8 cellular contexts compared by ENCODE assay signal in genomic region chr15:89177633-89178306, GRCh38. TPM values are rescaled to one million over a fixed set of nuclear protein-coding genes. Genes with fewer than 3 reads are reported as not detected.
DNase-seq lines count a peak whose midpoint lies in the region; ATAC-seq and TF ChIP-seq lines count a peak whose summit lies in the region.

No MANE protein-coding gene starts in this region.

- POLR2A ChIA-PET in CD4-positive, alpha-beta memory T cell (lab: Charles Lee; ENCODE audit: partially characterized antibody): no interaction called here

- H3K27me3 Mint-ChIP-seq in CD4-positive, alpha-beta memory T cell: no peaks in the 10 kb centered on the region
- no peaks in the 10 kb centered on the region for H3K27me3 Mint-ChIP-seq in activated T-helper 1 cell treated with anti-CD3 and anti-CD28 coated beads, Interleukin-12 subunit alpha, Interleukin-12 subunit beta, Interleukin-2, Interleukin-4 antibody, amounts not matched to agents 30 ng/mL and 10 ng/mL and 1 ng/mL, durations not matched to agents 14 hours and 24 hours and 36 hours (ENCODE audit: insufficient read depth)

- no peaks in the 10 kb centered on the region for H3K27me3 ChIP-seq in CD4-positive, alpha-beta memory T cell (ENCODE audit: insufficient read depth, low read length)
- H3K27me3 ChIP-seq in neutrophil: no peaks in the 10 kb centered on the region

- no peaks in the 10 kb centered on the region for H3K4me1 ChIP-seq in CD4-positive, alpha-beta memory T cell (ENCODE audit: insufficient read depth, low read length)
- peaks cover 4 to 12% of the 10 kb centered on the region in 2 experiments for H3K4me1 ChIP-seq in neutrophil (ENCODE audit: control insufficient read depth in 1 of 2, insufficient read depth in 1 of 2, low read depth in 1 of 2, low read length in 1 of 2)

- intact Hi-C loops in CD4-positive, alpha-beta memory T cell (cut with micrococcal nuclease): loop anchor here (1.0 kb wide), 2 partner anchors 120 to 283 kb away; no protein-coding TSS in a partner anchor
- intact Hi-C loops in activated T-helper 1 cell treated with anti-CD3 and anti-CD28 coated beads, Interleukin-12 subunit alpha, Interleukin-12 subunit beta, Interleukin-2, Interleukin-4 antibody, amounts not matched to agents 30 ng/mL and 10 ng/mL and 1 ng/mL, durations not matched to agents 14 hours and 24 hours and 36 hours (cut with micrococcal nuclease): loop anchor here (1.0 to 2.0 kb wide), 5 partner anchors 48 to 283 kb away; partner anchors contain the start of genes ABHD2 and HAPLN3

- no peak overlapping the region for H3K27ac ChIP-seq in CD4-positive, alpha-beta memory T cell (ENCODE audit: low read depth, low read length)
- peak overlapping the region; percentile 48 for H3K27ac ChIP-seq in neutrophil
- peak overlapping the region; percentile 38 for H3K27ac ChIP-seq in temporal lobe (ENCODE audit: low read depth, low read length)

- peak; percentile 45 to 64 (median 55) for DNase-seq in CD4-positive, alpha-beta memory T cell
- peak; percentile 78 for DNase-seq in RKO (ENCODE audit: low spot score)
- peak; percentile 51 for DNase-seq in activated T-helper 1 cell treated with anti-CD3 and anti-CD28 coated beads, Interleukin-12 subunit alpha, Interleukin-12 subunit beta, Interleukin-2, Interleukin-4 antibody, amounts not matched to agents 30 ng/mL and 10 ng/mL and 1 ng/mL, durations not matched to agents 14 hours and 24 hours and 36 hours (ENCODE audit: low spot score)
- DNase-seq in fibroblast of mammary gland (ENCODE audit: low read depth): peak; percentile 79

- CTCF ChIA-PET in CD4-positive, alpha-beta memory T cell (lab: Charles Lee; ENCODE audit: partially characterized antibody): interaction anchor here (0.6 to 10.6 kb wide), 34 partner anchors 10 to 299 kb away, joined by 3 to 221 read pairs (median 4); partner anchors contain the start of gene ABHD2

- peaks cover 33 to 62% of the 10 kb centered on the region in 2 donors for H3K36me3 Mint-ChIP-seq in CD4-positive, alpha-beta memory T cell
- peaks cover 19% of the 10 kb centered on the region for H3K36me3 Mint-ChIP-seq in activated T-helper 1 cell treated with anti-CD3 and anti-CD28 coated beads, Interleukin-12 subunit alpha, Interleukin-12 subunit beta, Interleukin-2, Interleukin-4 antibody, amounts not matched to agents 30 ng/mL and 10 ng/mL and 1 ng/mL, durations not matched to agents 14 hours and 24 hours and 36 hours (ENCODE audit: low read depth)

- H3K4me3 Mint-ChIP-seq in CD4-positive, alpha-beta memory T cell: no peak overlapping the region
- no peak overlapping the region for H3K4me3 Mint-ChIP-seq in activated T-helper 1 cell treated with anti-CD3 and anti-CD28 coated beads, Interleukin-12 subunit alpha, Interleukin-12 subunit beta, Interleukin-2, Interleukin-4 antibody, amounts not matched to agents 30 ng/mL and 10 ng/mL and 1 ng/mL, durations not matched to agents 14 hours and 24 hours and 36 hours

- no peaks in the 10 kb centered on the region for H3K9me3 ChIP-seq in CD4-positive, alpha-beta memory T cell (ENCODE audit: control insufficient read depth in 1 of 2, low read length in 2 of 2)
- H3K9me3 ChIP-seq in neutrophil: no peaks in the 10 kb centered on the region

- H3K27ac Mint-ChIP-seq in CD4-positive, alpha-beta memory T cell: peak overlapping the region in 4 of 7 donors; percentile 20 to 48 (median 30)
- peak overlapping the region; percentile 8 for H3K27ac Mint-ChIP-seq in activated T-helper 1 cell treated with anti-CD3 and anti-CD28 coated beads, Interleukin-12 subunit alpha, Interleukin-12 subunit beta, Interleukin-2, Interleukin-4 antibody, amounts not matched to agents 30 ng/mL and 10 ng/mL and 1 ng/mL, durations not matched to agents 14 hours and 24 hours and 36 hours

- H3K4me3 ChIP-seq in CD4-positive, alpha-beta memory T cell (ENCODE audit: low read length in 2 of 2): no peak overlapping the region
- H3K4me3 ChIP-seq in fibroblast of mammary gland (ENCODE audit: control insufficient read depth, low read depth, low read length): no peak overlapping the region
- no peak overlapping the region for H3K4me3 ChIP-seq in neutrophil (ENCODE audit: low read depth in 1 of 2, low read length in 1 of 2)

- TF ChIP-seq CTCF in fibroblast of mammary gland (conservative IDR thresholded peaks at IDR 0.05; ENCODE audit: control insufficient read depth, insufficient read depth, low read depth, low read length) (peak; percentile 95), neutrophil (IDR thresholded peaks at IDR 0.05) (peak; percentile 74)

- peak; percentile 53 for ATAC-seq in HG03175 (IDR thresholded peaks at IDR 0.05; ENCODE audit: unreplicated experiment)
- ATAC-seq in GM18502 (IDR thresholded peaks at IDR 0.05; ENCODE audit: poor library complexity, unreplicated experiment): no peak

- H3K36me3 ChIP-seq in CD4-positive, alpha-beta memory T cell (ENCODE audit: insufficient read depth, low read length): peaks cover 25% of the 10 kb centered on the region
- H3K36me3 ChIP-seq in neutrophil: peaks cover 78% of the 10 kb centered on the region

- H3K9me3 Mint-ChIP-seq in CD4-positive, alpha-beta memory T cell: no peaks in the 10 kb centered on the region
- H3K9me3 Mint-ChIP-seq in activated T-helper 1 cell treated with anti-CD3 and anti-CD28 coated beads, Interleukin-12 subunit alpha, Interleukin-12 subunit beta, Interleukin-2, Interleukin-4 antibody, amounts not matched to agents 30 ng/mL and 10 ng/mL and 1 ng/mL, durations not matched to agents 14 hours and 24 hours and 36 hours: no peaks in the 10 kb centered on the region

- H3K4me1 Mint-ChIP-seq in CD4-positive, alpha-beta memory T cell: peaks cover 4 to 8% (median 7%) of the 10 kb centered on the region in 4 donors
- H3K4me1 Mint-ChIP-seq in activated T-helper 1 cell treated with anti-CD3 and anti-CD28 coated beads, Interleukin-12 subunit alpha, Interleukin-12 subunit beta, Interleukin-2, Interleukin-4 antibody, amounts not matched to agents 30 ng/mL and 10 ng/mL and 1 ng/mL, durations not matched to agents 14 hours and 24 hours and 36 hours (ENCODE audit: low read depth): peaks cover 33% of the 10 kb centered on the region

RNA-seq across cellular contexts. Expression of gene RLBP1, which starts 43.6 kb away (rescaled TPM):
- total RNA-seq in CD4-positive, alpha-beta memory T cell: not detected
- polyA plus RNA-seq in CD4-positive, alpha-beta memory T cell: not detected
- total RNA-seq in activated T-helper 1 cell treated with anti-CD3 and anti-CD28 coated beads, Interleukin-12 subunit alpha, Interleukin-12 subunit beta, Interleukin-2, Interleukin-4 antibody, amounts not matched to agents 30 ng/mL and 10 ng/mL and 1 ng/mL, durations not matched to agents 14 hours and 24 hours and 36 hours: not detected in 2 replicates
- 0.98 TPM for total RNA-seq in temporal lobe
